In genomic region chr3:115113367-115113766, GRCh38 we compare ENCODE assay signal across 17 cellular contexts. TPM values are rescaled to one million over a fixed set of nuclear protein-coding genes. Genes with fewer than 3 reads are reported as not detected.
DNase-seq lines count a peak whose midpoint lies in the region; ATAC-seq and TF ChIP-seq lines count a peak whose summit lies in the region.
"Had no signal": no experiment of that assay in that cellular context is flagged by ENCODE, and none has a peak within 500 bp of the region (broad histone marks: within the 10 kb centered on the region; RNA-seq: fewer than 3 reads in every experiment).

No MANE protein-coding gene starts in this region.

- H3K4me1 ChIP-seq in adipocyte (ENCODE audit: control insufficient read depth, insufficient read depth, low read length) (peaks cover 13% of the 10 kb centered on the region), heart left ventricle (peaks cover 0 to 12% (median 1%) of the 10 kb centered on the region in 12 donors)
- H3K4me1 ChIP-seq: testis had no signal

- WGBS in heart left ventricle, 4 donors: 93 to 100% (median 98%) methylated on average over 1 of the region's 1 CpG

- H3K9me3 ChIP-seq in adipocyte (ENCODE audit: control insufficient read depth, low read length) (peaks cover 10% of the 10 kb centered on the region), heart left ventricle (peaks cover 0 to 10% (median 0%) of the 10 kb centered on the region in 12 donors)
- H3K9me3 ChIP-seq: testis had no signal

- no peak for TF ChIP-seq CTCF in heart left ventricle (IDR thresholded peaks at IDR 0.05)

- peak in 3 of 4 donors; percentile 58 to 79 (median 64) for ATAC-seq in heart left ventricle
- no peak for ATAC-seq in GM21619 (IDR thresholded peaks at IDR 0.05; ENCODE audit: unreplicated experiment)
- ATAC-seq: activated T-cell treated with anti-CD3 and anti-CD28 coated beads, Interleukin-2, amount 50 U/mL, for 4 hours; effector memory CD8-positive, alpha-beta T cell; SK-N-SH treated with all-trans-retinoic acid at 6 μM for 48 hours had no signal

- TF ChIP-seq POLR2A in heart left ventricle (IDR thresholded peaks at IDR 0.05): no peak

- no peak overlapping the region for H3K27ac ChIP-seq in heart left ventricle
- H3K27ac ChIP-seq: testis had no signal

- intact Hi-C loops in heart left ventricle (cut with DNase I): no loop called here

- H3K9ac ChIP-seq in adipocyte (ENCODE audit: low read length): no peak overlapping the region

- H3K4me3 ChIP-seq in adipocyte (ENCODE audit: low read length) (no peak overlapping the region), heart left ventricle (no peak overlapping the region)
- H3K4me3 ChIP-seq: testis had no signal

- H3K27me3 ChIP-seq in adipocyte (replicated peaks; ENCODE audit: control insufficient read depth, insufficient read depth, low read length) (no peaks in the 10 kb centered on the region), heart left ventricle (no peaks in the 10 kb centered on the region)
- H3K27me3 ChIP-seq: testis had no signal

- DNase-seq in GM03348 (ENCODE audit: low spot score): peak; percentile 36
- peak; percentile 78 for DNase-seq in adipocyte (ENCODE audit: low read depth)
- DNase-seq in heart left ventricle: peak in 1 of 5 donors; percentile 23
- DNase-seq in renal cortical epithelial cell (ENCODE audit: low read depth): peak; percentile 79
- DNase-seq in dermis blood vessel endothelial cell: no peak
- DNase-seq in cerebellar nuclear complex (lab: John Stamatoyannopoulos, UW): no peak
- DNase-seq: activated T-cell treated with anti-CD3 and anti-CD28 coated beads, Interleukin-2, amount 50 U/mL, for 4 hours; DMS79; effector memory CD8-positive, alpha-beta T cell; mesendoderm; NCI-H1048; NCI-H69; nephron progenitor cell; stimulated activated CD4-positive, alpha-beta T cell treated with anti-CD3 and anti-CD28 coated beads, Interleukin-2, amount 100 ng/mL, for 48 hours; testis had no signal

- H3K36me3 ChIP-seq in adipocyte (ENCODE audit: control insufficient read depth, insufficient read depth, low read length, severe bottlenecking) (no peaks in the 10 kb centered on the region), heart left ventricle (peaks cover 0 to 6% (median 0%) of the 10 kb centered on the region in 9 donors)

RNA-seq across cellular contexts. Expression of gene ZBTB20, which starts 33.7 kb away (rescaled TPM):
- total RNA-seq in heart left ventricle (100 to 1,000 TPM in 2 of 9 donors, 10 to 100 TPM in 7; 43.1 to 109 (median 96.9) TPM), renal cortical epithelial cell (12.9 and 64.1 TPM in 2 replicates), dermis blood vessel endothelial cell (24.0 and 25.4 TPM in 2 replicates)
- 1 to 10 TPM; 6.2 to 6.5 TPM for polyA plus RNA-seq in heart left ventricle

Comparison
In these comparisons a context has a peak if more than half of its experiments do, and no peak if none do; other contexts are left out.
1. DNase-seq: peak in GM03348 (single experiment), adipocyte (single experiment) and renal cortical epithelial cell (single experiment); none in dermis blood vessel endothelial cell (single experiment) and cerebellar nuclear complex (0 of 2).